Comparison of ENCODE assay signal across 21 cellular contexts in genomic region chr5:173639-174600, GRCh38. TPM values are rescaled to one million over a fixed set of nuclear protein-coding genes. Genes with fewer than 3 reads are reported as not detected.
"Had no signal": no experiment of that assay in that cellular context is flagged by ENCODE, and none has a peak within 500 bp of the region (broad histone marks: within the 10 kb centered on the region; RNA-seq: fewer than 3 reads in every experiment).

No MANE protein-coding gene starts in this region.

- H3K9me3 Mint-ChIP-seq: activated B cell treated with CpG ODN at 0.5 μM for 24 hours; activated naive CD4-positive, alpha-beta T cell treated with anti-CD3 and anti-CD28 coated beads for 36 hours; activated T-helper 1 cell treated with anti-CD3 and anti-CD28 coated beads, Interleukin-12 subunit alpha, Interleukin-12 subunit beta, Interleukin-2, Interleukin-4 antibody, amounts not matched to agents 30 ng/mL and 10 ng/mL and 1 ng/mL, durations not matched to agents 14 hours and 24 hours and 36 hours; naive thymus-derived CD4-positive, alpha-beta T cell had no signal

- H3K9me3 ChIP-seq: left lung, stomach, thoracic aorta had no signal

- DNase-seq: activated B cell treated with CpG ODN at 0.5 μM for 24 hours; activated CD4-positive, alpha-beta T cell treated with anti-CD3 and anti-CD28 coated beads, Interleukin-2, amount 50 U/mL, for 1 hour; activated naive CD4-positive, alpha-beta T cell treated with anti-CD3 and anti-CD28 coated beads for 36 hours; islet precursor cell; naive thymus-derived CD4-positive, alpha-beta T cell; nucleus accumbens; right cardiac atrium; stomach; T-helper 2 cell had no signal

- H3K4me1 Mint-ChIP-seq: activated B cell treated with CpG ODN at 0.5 μM for 24 hours had no signal

- H3K4me3 ChIP-seq: cardiac muscle cell, hepatocyte, left lung, stomach, thoracic aorta had no signal

- H3K27me3 ChIP-seq: cardiac muscle cell, hepatocyte, left lung had no signal

- H3K4me3 Mint-ChIP-seq: activated B cell treated with CpG ODN at 0.5 μM for 24 hours; activated naive CD4-positive, alpha-beta T cell treated with anti-CD3 and anti-CD28 coated beads for 36 hours; activated T-helper 1 cell treated with anti-CD3 and anti-CD28 coated beads, Interleukin-12 subunit alpha, Interleukin-12 subunit beta, Interleukin-2, Interleukin-4 antibody, amounts not matched to agents 30 ng/mL and 10 ng/mL and 1 ng/mL, durations not matched to agents 14 hours and 24 hours and 36 hours; naive thymus-derived CD4-positive, alpha-beta T cell had no signal

- H2AFZ ChIP-seq: hepatocyte had no signal

- H3K27ac ChIP-seq: cardiac muscle cell, hepatocyte, left lung, stomach, thoracic aorta had no signal

- ATAC-seq: left lung; naive thymus-derived CD4-positive, alpha-beta T cell; right cardiac atrium had no signal

- H3K27me3 Mint-ChIP-seq: progenitor cell of endocrine pancreas had no signal

- H3K79me2 ChIP-seq: hepatocyte had no signal

- H3K27ac Mint-ChIP-seq: activated B cell treated with CpG ODN at 0.5 μM for 24 hours; activated naive CD4-positive, alpha-beta T cell treated with anti-CD3 and anti-CD28 coated beads for 36 hours; activated T-helper 1 cell treated with anti-CD3 and anti-CD28 coated beads, Interleukin-12 subunit alpha, Interleukin-12 subunit beta, Interleukin-2, Interleukin-4 antibody, amounts not matched to agents 30 ng/mL and 10 ng/mL and 1 ng/mL, durations not matched to agents 14 hours and 24 hours and 36 hours; naive thymus-derived CD4-positive, alpha-beta T cell; progenitor cell of endocrine pancreas had no signal

- H3K4me1 ChIP-seq: left lung, stomach had no signal

- FAIRE-seq: colon, endometrium had no signal

- H3K36me3 ChIP-seq: cardiac muscle cell, left lung, stomach, thoracic aorta had no signal

- H3K4me2 ChIP-seq: hepatocyte had no signal

RNA-seq across cellular contexts. Expression of gene LRRC14B, which starts 17.4 kb away (rescaled TPM):
- total RNA-seq: activated B cell treated with CpG ODN at 0.5 μM for 24 hours; activated CD8-positive, alpha-beta memory T cell treated with anti-CD3 and anti-CD28 coated beads for 36 hours; activated naive CD4-positive, alpha-beta T cell treated with anti-CD3 and anti-CD28 coated beads for 36 hours; activated T-helper 1 cell treated with anti-CD3 and anti-CD28 coated beads, Interleukin-12 subunit alpha, Interleukin-12 subunit beta, Interleukin-2, Interleukin-4 antibody, amounts not matched to agents 30 ng/mL and 10 ng/mL and 1 ng/mL, durations not matched to agents 14 hours and 24 hours and 36 hours; hepatocyte; left lung; mononuclear cell; naive thymus-derived CD4-positive, alpha-beta T cell; progenitor cell of endocrine pancreas; thoracic aorta had no signal
- polyA plus RNA-seq: adipose tissue, urinary bladder had no signal
